In the genomic region with DNA sequence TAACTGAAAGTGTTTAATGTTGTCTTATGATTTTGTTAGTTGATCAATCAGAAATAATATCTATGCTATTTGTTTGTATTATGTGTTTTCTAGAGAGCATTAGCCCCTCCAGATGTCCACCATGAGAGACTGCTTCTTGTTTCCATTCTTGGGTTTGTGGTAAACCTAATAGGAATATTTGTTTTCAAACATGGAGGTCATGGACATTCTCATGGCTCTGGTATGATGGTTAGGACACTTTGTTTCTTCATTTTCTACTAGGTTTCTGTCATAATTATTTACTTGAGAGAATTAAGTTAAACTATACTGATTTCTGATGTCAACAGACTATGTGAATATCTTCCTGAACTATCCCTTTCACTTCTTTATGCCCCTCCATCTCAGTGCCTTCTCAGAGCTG, we compare ENCODE assay signal across 27 cellular contexts.
"Had no signal": no experiment of that assay in that cellular context is flagged by ENCODE, and none has a peak within 500 bp of the region (broad histone marks: within the 10 kb centered on the region; RNA-seq: fewer than 3 reads in every experiment).

No MANE protein-coding gene starts in this region.

- H3K9ac ChIP-seq: neural progenitor cell had no signal

- H3K4me3 ChIP-seq: breast epithelium, gastrocnemius medialis, neural progenitor cell, suprapubic skin, tibial artery, upper lobe of right lung had no signal

- DNase-seq: activated CD4-positive, alpha-beta T cell treated with anti-CD3 and anti-CD28 coated beads for 4 hours; activated CD4-positive, alpha-beta T cell treated with anti-CD3 and anti-CD28 coated beads, Interleukin-2, amount 50 U/mL, for 4 hours; activated CD8-positive, alpha-beta memory T cell treated with anti-CD3 and anti-CD28 coated beads for 24 hours; activated gamma-delta T cell treated with Interleukin-2 at 50 U/mL for 16 hours; activated naive CD4-positive, alpha-beta T cell treated with anti-CD3 and anti-CD28 coated beads, Interleukin-2, amount 50 U/mL, for 16 hours; central memory CD4-positive, alpha-beta T cell; gastrocnemius medialis; glutamatergic neuron; islet precursor cell; left cardiac atrium; left ventricle myocardium superior; mammary epithelial cell; naive thymus-derived CD8-positive, alpha-beta T cell; occipital lobe; right cardiac atrium; stimulated activated CD4-positive, alpha-beta T cell treated with anti-CD3 and anti-CD28 coated beads, Interleukin-15, amount 100 ng/mL, for 24 hours; stimulated activated naive CD4-positive, alpha-beta T cell; T-cell; tibial artery; upper lobe of right lung had no signal

- H3K27me3 ChIP-seq: breast epithelium, gastrocnemius medialis, neural progenitor cell, suprapubic skin, tibial artery, upper lobe of right lung had no signal

- H3K27me3 Mint-ChIP-seq: activated T-helper 17 cell treated with anti-CD3 and anti-CD28 coated beads, Interleukin-2, amount 50 U/mL, for 72 hours; dendritic cell treated with granulocyte-macrophage colony-stimulating factor and Interleukin-4, amounts not matched to agents 40 ng/mL and 50 ng/mL, for 4 days; naive thymus-derived CD8-positive, alpha-beta T cell; T-cell had no signal

- H3K27ac Mint-ChIP-seq: activated T-helper 17 cell treated with anti-CD3 and anti-CD28 coated beads, Interleukin-2, amount 50 U/mL, for 72 hours; dendritic cell treated with granulocyte-macrophage colony-stimulating factor and Interleukin-4, amounts not matched to agents 40 ng/mL and 50 ng/mL, for 4 days; mesothelial cell of epicardium; neural progenitor cell; T-cell; T-helper 2 cell treated with Interferon-gamma antibody and Interleukin-4, amounts not matched to agents 5 μg/mL and 100 μg/mL, for 36 hours had no signal

- H3K9me3 Mint-ChIP-seq: activated T-helper 17 cell treated with anti-CD3 and anti-CD28 coated beads, Interleukin-2, amount 50 U/mL, for 72 hours; dendritic cell treated with granulocyte-macrophage colony-stimulating factor and Interleukin-4, amounts not matched to agents 40 ng/mL and 50 ng/mL, for 4 days; mesothelial cell of epicardium; naive thymus-derived CD8-positive, alpha-beta T cell; neural progenitor cell; T-cell; T-helper 2 cell treated with Interferon-gamma antibody and Interleukin-4, amounts not matched to agents 5 μg/mL and 100 μg/mL, for 36 hours had no signal

- H3K4me3 Mint-ChIP-seq: activated T-helper 17 cell treated with anti-CD3 and anti-CD28 coated beads, Interleukin-2, amount 50 U/mL, for 72 hours; dendritic cell treated with granulocyte-macrophage colony-stimulating factor and Interleukin-4, amounts not matched to agents 40 ng/mL and 50 ng/mL, for 4 days; mesothelial cell of epicardium; naive thymus-derived CD8-positive, alpha-beta T cell; neural progenitor cell; T-cell; T-helper 2 cell treated with Interferon-gamma antibody and Interleukin-4, amounts not matched to agents 5 μg/mL and 100 μg/mL, for 36 hours had no signal

- H3K27ac ChIP-seq: breast epithelium, gastrocnemius medialis, neural progenitor cell, suprapubic skin, tibial artery, upper lobe of right lung had no signal

- H3K4me1 ChIP-seq: breast epithelium, gastrocnemius medialis, neural progenitor cell, suprapubic skin, tibial artery, upper lobe of right lung had no signal

- H3K36me3 ChIP-seq: breast epithelium had no signal

- H3K9me3 ChIP-seq: breast epithelium, gastrocnemius medialis, suprapubic skin, tibial artery, upper lobe of right lung had no signal

- ATAC-seq: activated T-helper 17 cell treated with anti-CD3 and anti-CD28 coated beads, Interleukin-2, amount 50 U/mL, for 72 hours; gastrocnemius medialis; left cardiac atrium; left ventricle myocardium superior; naive thymus-derived CD8-positive, alpha-beta T cell; right cardiac atrium; T-cell; upper lobe of right lung had no signal
